ENCODE assay signal across 8 cellular contexts in genomic region chrX:47384502-47384901, GRCh38. TPM values are rescaled to one million over a fixed set of nuclear protein-coding genes. Genes with fewer than 3 reads are reported as not detected.
DNase-seq lines count a peak whose midpoint lies in the region; ATAC-seq and TF ChIP-seq lines count a peak whose summit lies in the region.

No MANE protein-coding gene starts in this region.

- no peaks in the 10 kb centered on the region for H3K9me3 ChIP-seq in SU-DHL-6 (ENCODE audit: insufficient read depth, low read length)

- no peaks in the 10 kb centered on the region for H3K27me3 ChIP-seq in GM06990 (replicated peaks; ENCODE audit: control insufficient read depth, insufficient read depth, low read length)
- no peaks in the 10 kb centered on the region for H3K27me3 ChIP-seq in SU-DHL-6 (ENCODE audit: low read length)

- peaks cover 15% of the 10 kb centered on the region for H3K4me1 Mint-ChIP-seq in activated naive CD8-positive, alpha-beta T cell treated with anti-CD3 and anti-CD28 coated beads, Interleukin-2, amount 10 ng/mL, durations not matched to agents 7 days and 5 days

- no peaks in the 10 kb centered on the region for H3K9me3 Mint-ChIP-seq in activated naive CD8-positive, alpha-beta T cell treated with anti-CD3 and anti-CD28 coated beads, Interleukin-2, amount 10 ng/mL, durations not matched to agents 7 days and 5 days

- POLR2A ChIA-PET in activated naive CD8-positive, alpha-beta T cell treated with anti-CD3 and anti-CD28 coated beads, Interleukin-2, amount 10 ng/mL, durations not matched to agents 7 days and 5 days (lab: Charles Lee) = interaction anchor here (1.0 to 1.6 kb wide), 3 partner anchors 151 to 190 kb away, joined by 3 to 6 read pairs (median 3); partner anchors contain the start of gene CDK16

- no peaks in the 10 kb centered on the region for H4K20me1 ChIP-seq in SU-DHL-6 (ENCODE audit: low read depth, low read length)

- H3K4me2 ChIP-seq in SU-DHL-6 (ENCODE audit: low read depth, low read length, poor library complexity, severe bottlenecking) = no peak overlapping the region

- no peaks in the 10 kb centered on the region for H3K36me3 ChIP-seq in GM06990 (ENCODE audit: control insufficient read depth, insufficient read depth, low read length)
- no peaks in the 10 kb centered on the region for H3K36me3 ChIP-seq in SU-DHL-6 (ENCODE audit: low read length)

- TF ChIP-seq CTCF in GM06990 (IDR thresholded peaks at IDR 0.05; ENCODE audit: insufficient read depth, low read length, poor library complexity, severe bottlenecking) (peak; percentile 83), SU-DHL-6 (IDR thresholded peaks at IDR 0.05; ENCODE audit: insufficient read depth, low read length, poor library complexity, severe bottlenecking) (peak; percentile 61)

- H3K27me3 Mint-ChIP-seq in activated naive CD8-positive, alpha-beta T cell treated with anti-CD3 and anti-CD28 coated beads, Interleukin-2, amount 10 ng/mL, durations not matched to agents 7 days and 5 days = no peaks in the 10 kb centered on the region

- no peak overlapping the region for H3K27ac Mint-ChIP-seq in activated naive CD8-positive, alpha-beta T cell treated with anti-CD3 and anti-CD28 coated beads, Interleukin-2, amount 10 ng/mL, durations not matched to agents 7 days and 5 days

- H3K4me3 ChIP-seq in GM06990 (replicated peaks; ENCODE audit: low read depth, low read length) (no peak overlapping the region), SU-DHL-6 (ENCODE audit: insufficient read depth, low read length, poor library complexity, severe bottlenecking) (no peak overlapping the region)

- ATAC-seq in activated naive CD8-positive, alpha-beta T cell treated with anti-CD3 and anti-CD28 coated beads, Interleukin-2, amount 10 ng/mL, durations not matched to agents 7 days and 5 days (ENCODE audit: low read depth) = peak; percentile 32
- ATAC-seq in left cardiac atrium (peak; percentile 35 to 50), GM21360 (IDR thresholded peaks at IDR 0.05; ENCODE audit: unreplicated experiment) (no peak), GM19351 (IDR thresholded peaks at IDR 0.05; ENCODE audit: unreplicated experiment) (no peak)

- no peaks in the 10 kb centered on the region for H3F3A ChIP-seq in SU-DHL-6 (ENCODE audit: insufficient read depth)

- H3K9me2 ChIP-seq in SU-DHL-6 (replicated peaks; ENCODE audit: insufficient read depth, low read length) = no peaks in the 10 kb centered on the region

- H2AFZ ChIP-seq in SU-DHL-6 (ENCODE audit: low read depth, low read length, severe bottlenecking) = no peak overlapping the region

- DNase-seq in GM06990 (ENCODE audit: extremely low read depth, insufficient read length) = peak; percentile 7
- DNase-seq in NCI-H1092 (lab: John Stamatoyannopoulos, UW) = peak; percentile 63
- peak; percentile 37 for DNase-seq in activated naive CD8-positive, alpha-beta T cell treated with anti-CD3 and anti-CD28 coated beads, Interleukin-2, amount 10 ng/mL, durations not matched to agents 7 days and 5 days
- DNase-seq in left cardiac atrium = peak; percentile 52
- DNase-seq in retina = peak; percentile 51

- intact Hi-C loops in left cardiac atrium (cut with DNase I) = loop anchor here (2.0 to 10.0 kb wide), 3 partner anchors 140 to 192 kb away; partner anchors contain the start of gene UBA1 (in 2 of the 2)

- H3K4me3 Mint-ChIP-seq in activated naive CD8-positive, alpha-beta T cell treated with anti-CD3 and anti-CD28 coated beads, Interleukin-2, amount 10 ng/mL, durations not matched to agents 7 days and 5 days = no peak overlapping the region

- no peak overlapping the region for H3K27ac ChIP-seq in SU-DHL-6 (ENCODE audit: low read depth, low read length)

- no peaks in the 10 kb centered on the region for H3K79me2 ChIP-seq in SU-DHL-6 (ENCODE audit: insufficient read depth, low read length)

- H3K9ac ChIP-seq in SU-DHL-6 (ENCODE audit: low read length) = no peak overlapping the region

- H3K36me3 Mint-ChIP-seq in activated naive CD8-positive, alpha-beta T cell treated with anti-CD3 and anti-CD28 coated beads, Interleukin-2, amount 10 ng/mL, durations not matched to agents 7 days and 5 days = no peaks in the 10 kb centered on the region

RNA-seq across cellular contexts. Expression of gene ZNF157, which starts 14.1 kb away (rescaled TPM):
- total RNA-seq in activated naive CD8-positive, alpha-beta T cell treated with anti-CD3 and anti-CD28 coated beads, Interleukin-2, amount 10 ng/mL, durations not matched to agents 7 days and 5 days = 1 to 10 TPM in 1 of 2 experiments, under 1 TPM in 1; 0.83 to 1.1 TPM
- under 1 TPM in 1 of 2 donors, not detected in 1; 0.13 TPM for total RNA-seq in left cardiac atrium

Comparison
In these comparisons a context has a peak if more than half of its experiments do, and no peak if none do; other contexts are left out.
1. DNase-seq: peak in every context shown above with its lines; median percentile 63 in NCI-H1092; 52 in left cardiac atrium; 51 in retina; 37 in activated naive CD8-positive, alpha-beta T cell treated with anti-CD3 and anti-CD28 coated beads, Interleukin-2, amount 10 ng/mL, durations not matched to agents 7 days and 5 days; 7 in GM06990.
2. ATAC-seq: peak in activated naive CD8-positive, alpha-beta T cell treated with anti-CD3 and anti-CD28 coated beads, Interleukin-2, amount 10 ng/mL, durations not matched to agents 7 days and 5 days (single experiment) and left cardiac atrium (2 of 2); none in GM21360 (single experiment) and GM19351 (single experiment).